ENCODE assay signal across 8 cellular contexts in the genomic region with DNA sequence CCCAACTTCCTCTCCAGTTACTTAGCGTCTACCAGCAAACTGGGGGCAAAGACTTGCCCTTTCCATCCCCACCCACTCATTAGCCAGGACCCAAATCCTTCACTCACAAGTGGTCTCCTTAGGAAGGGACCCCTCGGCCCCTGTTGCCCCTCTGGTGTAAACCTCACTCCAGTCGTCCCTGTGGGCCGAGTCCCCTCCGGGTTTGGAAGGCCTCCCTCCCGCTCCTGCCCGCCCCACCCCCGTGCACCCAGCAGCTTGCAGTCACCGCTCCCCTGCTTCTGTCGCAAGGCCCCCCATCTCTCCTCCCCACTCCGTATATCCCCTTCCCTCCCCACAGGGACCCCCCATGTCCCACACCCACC. TPM values are rescaled to one million over a fixed set of nuclear protein-coding genes. Genes with fewer than 3 reads are reported as not detected.
A peak's percentile ranks its signal among the peaks of the same experiment; 100 is the strongest.
DNase-seq lines count a peak whose midpoint lies in the region; ATAC-seq, FAIRE-seq and TF ChIP-seq lines count a peak whose summit lies in the region.

No MANE protein-coding gene starts in this region.

- TF ChIP-seq CTCF in AG04449 (IDR thresholded peaks at IDR 0.05; ENCODE audit: insufficient read depth, low read length, missing control alignments) = no peak
- no peak for TF ChIP-seq CTCF in bronchial epithelial cell (IDR thresholded peaks at IDR 0.05; ENCODE audit: insufficient read depth, low read length, severe bottlenecking)

- H3K4me1 ChIP-seq in HUES64 (ENCODE audit: insufficient read depth, low read length) (peaks cover 11% of the 10 kb centered on the region), muscle layer of colon (ENCODE audit: insufficient read depth, low read length) (peaks cover 51% of the 10 kb centered on the region)

- CTCF ChIA-PET in AG04449 (lab: Yijun Ruan, JAX) = interaction anchor here (0.9 to 2.5 kb wide), 2 partner anchors 13 to 21 kb away, joined by 3 to 11 read pairs; no protein-coding TSS in a partner anchor

- H3K4me3 ChIP-seq in AG04449 (ENCODE audit: low read depth, low read length) (peak overlapping the region; percentile 83), HUES64 (ENCODE audit: low read length) (peak overlapping the region; percentile 77), bronchial epithelial cell (ENCODE audit: low read depth, low read length) (peak overlapping the region; percentile 86), muscle layer of colon (ENCODE audit: low read depth in 1 of 2, low read length in 2 of 2) (peak overlapping the region; percentile 75 to 92)

- no peak for FAIRE-seq in bronchial epithelial cell (lab: Jason Lieb, UNC)

- DNase-seq in AG04449 (ENCODE audit: low read depth, low spot score) = no peak
- no peak for DNase-seq in bronchial epithelial cell (ENCODE audit: low read depth)
- DNase-seq in mesenteric fat pad (ENCODE audit: low spot score) = no peak
- no peak for DNase-seq in NCI-H2196 treated with DMSO at 0.1 percent for 48 hours (lab: John Stamatoyannopoulos, UW; ENCODE audit: unreplicated experiment)
- DNase-seq in HUDEP-2 (lab: John Stamatoyannopoulos, UW; ENCODE audit: unreplicated experiment in 76 of 76) = no peak

- H3K27me3 ChIP-seq in HUES64 (ENCODE audit: insufficient read depth, low read length) = peaks cover 36% of the 10 kb centered on the region
- H3K27me3 ChIP-seq in bronchial epithelial cell (ENCODE audit: control insufficient read depth, insufficient read depth, low read length) = no peaks in the 10 kb centered on the region
- no peaks in the 10 kb centered on the region for H3K27me3 ChIP-seq in muscle layer of colon (ENCODE audit: control insufficient read depth in 1 of 2, insufficient read depth in 2 of 2, low read length in 2 of 2)

- no peak overlapping the region for H3K9ac ChIP-seq in HUES64 (ENCODE audit: low read depth, low read length)
- peak overlapping the region; percentile 89 for H3K9ac ChIP-seq in muscle layer of colon (ENCODE audit: low read length)

- no peak overlapping the region for H3K27ac ChIP-seq in HUES64 (ENCODE audit: low read depth, low read length)
- peak overlapping the region; percentile 81 for H3K27ac ChIP-seq in muscle layer of colon (ENCODE audit: low read depth, low read length)

- POLR2A ChIA-PET in AG04449 (lab: Yijun Ruan, JAX) = no interaction called here

- ATAC-seq in HG03565 (IDR thresholded peaks at IDR 0.05; ENCODE audit: unreplicated experiment) = no peak

- 60% methylated on average over 11 of the region's 11 CpGs for WGBS in HUES64

- H3K9me3 ChIP-seq in HUES64 (ENCODE audit: insufficient read depth, low read depth, low read length) = no peaks in the 10 kb centered on the region
- no peaks in the 10 kb centered on the region for H3K9me3 ChIP-seq in muscle layer of colon (ENCODE audit: low read length)

- H3K36me3 ChIP-seq in HUES64 (ENCODE audit: insufficient read depth, low read length) (no peaks in the 10 kb centered on the region), bronchial epithelial cell (ENCODE audit: control insufficient read depth, insufficient read depth, low read length) (peaks cover 9% of the 10 kb centered on the region), muscle layer of colon (ENCODE audit: insufficient read depth, low read length) (no peaks in the 10 kb centered on the region)

RNA-seq across cellular contexts. Expression of a gene that starts 1.2 kb away (rescaled TPM):
- 15.1 TPM for polyA plus RNA-seq in HUES64 (2013, experiment 1 of 2)
- polyA plus RNA-seq in HUES64 (2013, experiment 2 of 2) = 15.3 TPM
- 41.5 and 42.6 TPM in 2 replicates for total RNA-seq in bronchial epithelial cell
- total RNA-seq in mesenteric fat pad = 52.4 TPM

RNA-seq across cellular contexts. Expression of a gene that starts 27.4 kb away (rescaled TPM):
- polyA plus RNA-seq in HUES64 (2013, experiment 1 of 2) = not detected
- polyA plus RNA-seq in HUES64 (2013, experiment 2 of 2) = not detected
- total RNA-seq in bronchial epithelial cell = not detected in 2 replicates
- total RNA-seq in mesenteric fat pad = 1.5 TPM

RNA-seq across cellular contexts. Expression of a gene that starts 45.7 kb away (rescaled TPM):
- polyA plus RNA-seq in HUES64 (2013, experiment 1 of 2) = not detected
- not detected for polyA plus RNA-seq in HUES64 (2013, experiment 2 of 2)
- total RNA-seq in bronchial epithelial cell = not detected in 2 replicates
- total RNA-seq in mesenteric fat pad = 0.74 TPM
